ENCODE assay signal across 1 cellular context in genomic region chr1:93668951-93669350, GRCh38.
TF ChIP-seq lines count a peak whose summit lies in the region.

No MANE protein-coding gene starts in this region.

TF ChIP-seq in endothelial cell of umbilical vein, 7 proteins besides CTCF, POLR2A, EP300 and RAD21:
- TF ChIP-seq MYC (IDR thresholded peaks at IDR 0.05; ENCODE audit: low read depth, low read length) (no peak), EZH2 (IDR thresholded peaks at IDR 0.05; ENCODE audit: borderline replicate concordance, low read depth, low read length, severe bottlenecking) (no peak), POLR2AphosphoS5 (IDR thresholded peaks at IDR 0.05; ENCODE audit: insufficient read depth, low read depth, low read length) (no peak), GATA2 (IDR thresholded peaks at IDR 0.05; ENCODE audit: insufficient read depth, insufficient read length, low read depth, low read length) (no peak), JUN (IDR thresholded peaks at IDR 0.05; ENCODE audit: borderline replicate concordance, insufficient read depth, insufficient read length, low read depth) (no peak), FOS (IDR thresholded peaks at IDR 0.05; ENCODE audit: borderline replicate concordance, insufficient read depth, low read length) (no peak), MAX (IDR thresholded peaks at IDR 0.05; ENCODE audit: insufficient read depth, insufficient read length) (no peak)
TF ChIP-seq in endothelial cell of umbilical vein: peak in this region for 0.
